In genomic region chr12:88420460-88420859, GRCh38 we compare ENCODE assay signal across 14 cellular contexts.
DNase-seq lines count a peak whose midpoint lies in the region; ATAC-seq and TF ChIP-seq lines count a peak whose summit lies in the region.
"Had no signal": no experiment of that assay in that cellular context is flagged by ENCODE, and none has a peak within 500 bp of the region (broad histone marks: within the 10 kb centered on the region; RNA-seq: fewer than 3 reads in every experiment).

No MANE protein-coding gene starts in this region.

- ATAC-seq in left lobe of liver (peak; percentile 63), HG03280 (IDR thresholded peaks at IDR 0.05; ENCODE audit: unreplicated experiment) (no peak), HG03469 (IDR thresholded peaks at IDR 0.05; ENCODE audit: unreplicated experiment) (no peak)
- ATAC-seq: T-cell had no signal

- no TSS peak for BruUV-seq in Calu3 (replicated peaks; lab: Mats Ljungman, UMichigan)

- CTCF ChIA-PET in Calu3 (lab: Charles Lee) = no interaction called here

- no peaks in the 10 kb centered on the region for H3K27me3 Mint-ChIP-seq in Calu3 (ENCODE audit: unreplicated experiment)
- H3K27me3 Mint-ChIP-seq: T-cell had no signal

- no peaks in the 10 kb centered on the region for H3K4me1 Mint-ChIP-seq in Calu3 (ENCODE audit: low read depth, unreplicated experiment)
- H3K4me1 Mint-ChIP-seq: neural crest cell, T-cell had no signal

- H3K9me3 Mint-ChIP-seq in Calu3 (ENCODE audit: low read depth, unreplicated experiment) = no peaks in the 10 kb centered on the region
- H3K9me3 Mint-ChIP-seq: neural crest cell, T-cell had no signal

- intact Hi-C loops in Calu3 (cut with micrococcal nuclease; ENCODE audit: unreplicated experiment) = no loop called here

- peak; percentile 83 for DNase-seq in AG09309 (ENCODE audit: low read depth)
- DNase-seq in HS-27A (ENCODE audit: low read depth) = peak; percentile 46
- peak; percentile 87 for DNase-seq in brain pericyte (ENCODE audit: low read depth, low spot score)
- DNase-seq in left lobe of liver (ENCODE audit: low spot score) = no peak
- DNase-seq in Calu3 = no peak
- no peak for DNase-seq in activated gamma-delta T cell (lab: John Stamatoyannopoulos, UW)
- DNase-seq: cerebellar nuclear complex, Kasumi-1, NCI-H524 treated with DMSO at 0.1 percent for 48 hours, T-cell had no signal

- no peak overlapping the region for H3K4me3 Mint-ChIP-seq in Calu3 (ENCODE audit: low read depth, unreplicated experiment)
- H3K4me3 Mint-ChIP-seq: neural crest cell, T-cell had no signal

- TF ChIP-seq CTCF in AG09309 (IDR thresholded peaks at IDR 0.05; ENCODE audit: control insufficient read depth, insufficient read depth, low read depth, low read length, missing control alignments) (no peak), Calu3 (IDR thresholded peaks at IDR 0.05; ENCODE audit: unreplicated experiment) (no peak)

- no peak overlapping the region for H3K27ac Mint-ChIP-seq in Calu3 (ENCODE audit: unreplicated experiment)
- H3K27ac Mint-ChIP-seq: T-cell had no signal

- H3K36me3 Mint-ChIP-seq in Calu3 (ENCODE audit: insufficient read depth, unreplicated experiment) = no peaks in the 10 kb centered on the region
- H3K36me3 Mint-ChIP-seq: T-cell had no signal

- no peak overlapping the region for H3K4me3 ChIP-seq in AG09309 (ENCODE audit: control insufficient read depth, low read depth, low read length)
- H3K4me3 ChIP-seq: suprapubic skin had no signal

Comparison
In these comparisons a context has a peak if more than half of its experiments do, and no peak if none do; other contexts are left out.
1. DNase-seq: peak in AG09309 (single experiment), HS-27A (single experiment) and brain pericyte (single experiment); none in left lobe of liver (single experiment), Calu3 (single experiment) and activated gamma-delta T cell (single experiment).